ENCODE assay signal across 9 cellular contexts in the genomic region with DNA sequence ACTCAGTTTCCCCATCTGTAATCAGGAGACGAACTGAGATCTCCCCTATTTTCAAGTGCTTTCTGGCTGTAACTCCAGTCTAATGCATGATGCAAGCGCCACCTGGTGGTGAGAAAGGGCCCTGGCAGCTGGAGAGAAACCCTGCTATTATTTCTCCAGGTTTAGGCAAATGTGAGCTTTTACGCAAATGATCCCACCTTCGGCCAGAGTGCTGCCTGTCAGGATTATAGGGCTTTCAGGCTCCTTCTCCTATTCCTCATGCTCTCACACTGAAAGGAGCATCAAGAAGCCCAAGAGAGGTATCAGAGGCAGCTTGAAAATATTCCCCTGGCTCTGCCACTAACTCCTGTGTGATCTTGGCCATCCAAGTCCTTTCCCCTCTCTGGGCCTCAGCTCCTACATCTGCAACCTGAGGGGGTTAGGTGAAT.
A peak's percentile ranks its signal among the peaks of the same experiment; 100 is the strongest.
DNase-seq lines count a peak whose midpoint lies in the region; ATAC-seq, FAIRE-seq and TF ChIP-seq lines count a peak whose summit lies in the region.
"Had no signal": no experiment of that assay in that cellular context is flagged by ENCODE, and none has a peak within 500 bp of the region (broad histone marks: within the 10 kb centered on the region; RNA-seq: fewer than 3 reads in every experiment).

No MANE protein-coding gene starts in this region.

- no peaks in the 10 kb centered on the region for H4K20me1 ChIP-seq in IMR-90 (ENCODE audit: insufficient read depth, low read length)

- no peak overlapping the region for H2AK9ac ChIP-seq in IMR-90 (replicated peaks; ENCODE audit: low read depth, low read length, poor library complexity)

- intact Hi-C loops in IMR-90 (cut with micrococcal nuclease): loop anchor here (1.0 kb wide), 4 partner anchors 156 to 546 kb away; no protein-coding TSS in a partner anchor
- intact Hi-C loops in pancreas (cut with DNase I): loop anchor here in 2 of 3 donors (5.0 to 10.0 kb wide), 3 partner anchors 150 to 280 kb away; no protein-coding TSS in a partner anchor
- intact Hi-C loops in tibial artery (cut with DNase I; ENCODE audit: low total_unique reads): loop anchor here (5.0 to 10.0 kb wide), 3 partner anchors 160 to 567 kb away; no protein-coding TSS in a partner anchor

- TF ChIP-seq CTCF in IMR-90 (conservative IDR thresholded peaks at IDR 0.05; ENCODE audit: low read depth, low read length) (peak; percentile 92), pancreas (IDR thresholded peaks at IDR 0.05) (peak; percentile 78 to 96 (median 92)), tibial artery (IDR thresholded peaks at IDR 0.05) (peak; percentile 83 to 97)

- H3K4ac ChIP-seq in IMR-90 (ENCODE audit: low read depth, low read length): no peak overlapping the region

- no peak overlapping the region for H3K4me2 ChIP-seq in IMR-90 (ENCODE audit: low read depth, low read length)

- H2AK5ac ChIP-seq in IMR-90 (ENCODE audit: low read depth, low read length): no peak overlapping the region

- CTCF ChIA-PET in IMR-90 (lab: Yijun Ruan, JAX): interaction anchor here (0.6 to 2.6 kb wide), 13 partner anchors 9 to 278 kb away, joined by 3 to 22 read pairs (median 3); no protein-coding TSS in a partner anchor

- H2BK5ac ChIP-seq in IMR-90 (ENCODE audit: low read depth, low read length, poor library complexity, severe bottlenecking): no peak overlapping the region

- H4K91ac ChIP-seq in IMR-90 (ENCODE audit: insufficient read depth, low read depth, low read length): no peak overlapping the region

- no peaks in the 10 kb centered on the region for H3K4me1 ChIP-seq in IMR-90 (ENCODE audit: control insufficient read depth, insufficient read depth, low read length)
- H3K4me1 ChIP-seq in pancreas: no peaks in the 10 kb centered on the region
- no peaks in the 10 kb centered on the region for H3K4me1 ChIP-seq in tibial artery

- no peak overlapping the region for H4K8ac ChIP-seq in IMR-90 (ENCODE audit: low read depth in 2 of 2, low read length in 2 of 2)

- no peaks in the 10 kb centered on the region for H3K79me1 ChIP-seq in IMR-90 (ENCODE audit: low read depth in 1 of 2, low read length in 2 of 2)

- peak; percentile 77 for DNase-seq in D341Med (ENCODE audit: low spot score)
- peak; percentile 55 for DNase-seq in IMR-90
- peak; percentile 74 for DNase-seq in RPMI8226
- peak; percentile 88 for DNase-seq in activated effector memory CD4-positive, alpha-beta T cell treated with anti-CD3 and anti-CD28 coated beads, Interleukin-2, amount 50 U/mL, for 16 hours
- DNase-seq in germinal center (ENCODE audit: low spot score): peak; percentile 83
- peak in 5 of 6 donors; percentile 27 to 84 (median 68) for DNase-seq in pancreas
- DNase-seq in tibial artery: peak; percentile 75 to 81

- H2AFZ ChIP-seq in IMR-90 (replicated peaks; ENCODE audit: low read length, poor library complexity): no peak overlapping the region

- H3K18ac ChIP-seq in IMR-90 (ENCODE audit: low read depth, low read length): no peak overlapping the region

- dilution Hi-C loops in IMR-90 (cut with HindIII; ENCODE audit: low sequenced_read_pairs, unreplicated experiment): no loop called here

- no peak overlapping the region for H3K56ac ChIP-seq in IMR-90 (ENCODE audit: extremely low read depth, insufficient read depth, low read length)

- H2BK120ac ChIP-seq in IMR-90 (ENCODE audit: low read depth, low read length): no peak overlapping the region

- TF ChIP-seq RAD21 in IMR-90 (IDR thresholded peaks at IDR 0.05; ENCODE audit: low read length): peak; percentile 84

- H3K27me3 ChIP-seq in IMR-90 (ENCODE audit: control insufficient read depth, insufficient read depth, low read length) (no peaks in the 10 kb centered on the region; the same call in none of the 2 replicates), pancreas (no peaks in the 10 kb centered on the region), tibial artery (peaks cover 0 to 10% of the 10 kb centered on the region in 2 donors)

- H3K4me3 ChIP-seq in IMR-90 (ENCODE audit: insufficient read depth, low read depth, low read length): no peak overlapping the region
- no peak overlapping the region for H3K4me3 ChIP-seq in pancreas
- H3K4me3 ChIP-seq in tibial artery: no peak overlapping the region

- FAIRE-seq in pancreas (lab: Jason Lieb, UNC): no peak
- FAIRE-seq: TTC549 had no signal

- no peak overlapping the region for H2BK15ac ChIP-seq in IMR-90 (ENCODE audit: low read depth, low read length)

- no peak overlapping the region for H3K23ac ChIP-seq in IMR-90 (ENCODE audit: low read depth, low read length)

- POLR2A ChIA-PET in IMR-90 (lab: Charles Lee; ENCODE audit: unreplicated experiment): no interaction called here

- H4K5ac ChIP-seq in IMR-90 (ENCODE audit: low read depth, low read length): no peak overlapping the region

- H3K27ac ChIP-seq in IMR-90 (ENCODE audit: insufficient read depth, low read length) (no peak overlapping the region), pancreas (no peak overlapping the region), tibial artery (no peak overlapping the region)

- H3K9ac ChIP-seq in IMR-90 (ENCODE audit: low read depth, low read length): no peak overlapping the region

- BruUV-seq in IMR-90 (replicated peaks; lab: Mats Ljungman, UMichigan): no TSS peak

- H3K36me3 ChIP-seq in IMR-90 (ENCODE audit: control insufficient read depth, insufficient read depth, low read length) (no peaks in the 10 kb centered on the region), pancreas (no peaks in the 10 kb centered on the region), tibial artery (no peaks in the 10 kb centered on the region)

- no peaks in the 10 kb centered on the region for H3K9me1 ChIP-seq in IMR-90 (ENCODE audit: insufficient read depth, low read length)

- no peaks in the 10 kb centered on the region for H3K9me3 ChIP-seq in IMR-90 (ENCODE audit: control insufficient read depth, insufficient read depth, low read length)
- H3K9me3 ChIP-seq in pancreas: no peaks in the 10 kb centered on the region
- no peaks in the 10 kb centered on the region for H3K9me3 ChIP-seq in tibial artery

- no peak overlapping the region for H3K14ac ChIP-seq in IMR-90 (replicated peaks; ENCODE audit: low read depth, low read length)

- ATAC-seq in IMR-90 (ENCODE audit: low read depth) (peak; percentile 80), pancreas (peak; percentile 46 to 85 (median 80)), HG02840 (IDR thresholded peaks at IDR 0.05; ENCODE audit: low FRiP score, unreplicated experiment) (no peak)

- in situ Hi-C loops in IMR-90 (cut with MboI; ENCODE audit: low sequenced_read_pairs): loop anchor here (5.0 kb wide), 2 partner anchors 157 to 272 kb away; no protein-coding TSS in a partner anchor

- H2BK20ac ChIP-seq in IMR-90 (ENCODE audit: low read depth, low read length): no peak overlapping the region

- TF ChIP-seq POLR2A in IMR-90 (IDR thresholded peaks at IDR 0.05; ENCODE audit: low read depth, low read length): no peak

- WGBS in IMR-90 (ENCODE audit: extremely low coverage in 2 of 2, insufficient read length in 1 of 2), 2 experiments: no CpG with 5 or more reads among the region's 4 CpGs
- 1 to 5% methylated on average over 4 of the region's 4 CpGs for WGBS in pancreas, 2 donors

TF ChIP-seq in IMR-90, 13 proteins besides CTCF, POLR2A, EP300 and RAD21:
- TF ChIP-seq NFE2L2 (IDR thresholded peaks at IDR 0.05; ENCODE audit: low read depth, low read length) (no peak), MXI1 (IDR thresholded peaks at IDR 0.05; ENCODE audit: borderline replicate concordance, low read depth, low read length) (no peak), RCOR1 (IDR thresholded peaks at IDR 0.05; ENCODE audit: insufficient replicate concordance, low read length) (no peak), SMC3 (IDR thresholded peaks at IDR 0.05; ENCODE audit: low read depth, low read length) (peak; percentile 91)
